In the genomic region with DNA sequence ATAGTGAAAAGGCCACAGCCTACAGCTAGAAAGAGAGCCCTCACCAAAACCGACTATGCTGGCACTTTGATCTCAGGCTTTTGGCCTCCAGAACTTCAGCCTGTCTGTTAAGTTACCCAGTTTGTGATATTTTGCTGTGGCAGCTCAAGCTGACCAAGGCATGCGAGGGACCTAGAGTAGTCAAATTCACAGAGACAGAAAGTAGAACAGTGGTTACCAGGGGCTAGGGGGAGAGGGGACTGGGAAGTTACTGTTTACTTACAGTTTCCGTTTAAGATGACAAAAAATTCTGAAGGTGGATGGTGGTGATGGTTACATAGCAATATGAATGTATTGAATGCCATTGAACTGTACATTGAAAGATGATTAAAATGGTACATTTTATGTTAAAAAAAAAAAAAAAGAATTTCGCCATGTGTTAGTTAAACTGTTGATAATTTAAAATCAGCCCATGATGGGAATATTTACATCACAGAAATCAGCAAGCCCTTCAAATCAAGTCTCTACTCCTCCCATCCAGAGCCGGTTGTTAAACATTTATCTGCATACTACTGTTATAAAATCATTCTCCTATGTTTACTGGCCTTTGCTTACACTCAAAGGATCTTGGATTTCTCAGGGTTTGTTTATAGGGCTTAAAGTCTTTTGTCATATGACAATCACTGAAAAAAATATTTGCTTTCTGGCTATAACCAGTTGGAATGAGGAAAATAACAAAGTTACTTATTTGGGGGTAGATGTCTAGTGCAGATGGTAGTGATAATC, we compare ENCODE assay signal across 11 cellular contexts. TPM values are rescaled to one million over a fixed set of nuclear protein-coding genes. Genes with fewer than 3 reads are reported as not detected.
DNase-seq lines count a peak whose midpoint lies in the region; ATAC-seq, FAIRE-seq and TF ChIP-seq lines count a peak whose summit lies in the region.
"Not testable (repeated sequence)": the region's sequence is repeated elsewhere in the genome, so short reads cannot be mapped to it uniquely, and the experiment has no call there.
"Had no signal": no experiment of that assay in that cellular context is flagged by ENCODE, and none has a peak within 500 bp of the region (broad histone marks: within the 10 kb centered on the region; RNA-seq: fewer than 3 reads in every experiment).

No MANE protein-coding gene starts in this region.

- H3K9me3 ChIP-seq in transverse colon: not testable (repeated sequence)

- not testable (repeated sequence) for H3K27me3 ChIP-seq in transverse colon

- H3K27me3 Mint-ChIP-seq in activated CD4-positive, alpha-beta T cell treated with anti-CD3 and anti-CD28 coated beads, Interleukin-2, amount 10 ng/mL, durations not matched to agents 7 days and 5 days: not testable (repeated sequence)

- H3K9me3 Mint-ChIP-seq in activated CD4-positive, alpha-beta T cell treated with anti-CD3 and anti-CD28 coated beads, Interleukin-2, amount 10 ng/mL, durations not matched to agents 7 days and 5 days: peaks cover 11% of the 10 kb centered on the region

- H3K27ac ChIP-seq in transverse colon: peak overlapping the region; percentile 33 to 60 (median 46)

- not testable (repeated sequence) for H3K36me3 Mint-ChIP-seq in activated CD4-positive, alpha-beta T cell treated with anti-CD3 and anti-CD28 coated beads, Interleukin-2, amount 10 ng/mL, durations not matched to agents 7 days and 5 days (ENCODE audit: low read depth)

- in situ Hi-C loops in transverse colon (cut with MboI; ENCODE audit: low pct_ligation_motif_present in 1 of 4, low pct_unique_long_range_greater_than_20kb in 1 of 4, low sequenced_read_pairs in 3 of 4): not testable (repeated sequence)

- H3K4me3 ChIP-seq in transverse colon: not testable (repeated sequence)

- TF ChIP-seq POLR2A in transverse colon (IDR thresholded peaks at IDR 0.05): not testable (repeated sequence)

- CTCF ChIA-PET in activated CD4-positive, alpha-beta T cell treated with anti-CD3 and anti-CD28 coated beads, Interleukin-2, amount 10 ng/mL, durations not matched to agents 7 days and 5 days (lab: Charles Lee): not testable (repeated sequence)

- POLR2A ChIA-PET in activated CD4-positive, alpha-beta T cell treated with anti-CD3 and anti-CD28 coated beads, Interleukin-2, amount 10 ng/mL, durations not matched to agents 7 days and 5 days (lab: Charles Lee): not testable (repeated sequence)

- not testable (repeated sequence) for H3K36me3 ChIP-seq in transverse colon

- FAIRE-seq in GM18507 (lab: Jason Lieb, UNC) (peak; percentile 86), colon (lab: Jason Lieb, UNC) (peak; percentile 33)

- DNase-seq in GM18507 (ENCODE audit: extremely low spot score, insufficient read length, low read depth); activated CD4-positive, alpha-beta T cell treated with anti-CD3 and anti-CD28 coated beads, Interleukin-2, amount 10 ng/mL, durations not matched to agents 7 days and 5 days; transverse colon: not testable (repeated sequence)

- TF ChIP-seq EP300 in transverse colon (IDR thresholded peaks at IDR 0.05; ENCODE audit: low read depth): not testable (repeated sequence)

- peak; percentile 84 for ATAC-seq in GM19397 (IDR thresholded peaks at IDR 0.05; ENCODE audit: unreplicated experiment)
- ATAC-seq in GM21619 (IDR thresholded peaks at IDR 0.05; ENCODE audit: unreplicated experiment): peak; percentile 70
- ATAC-seq in HG02884 (IDR thresholded peaks at IDR 0.05; ENCODE audit: unreplicated experiment): peak; percentile 55
- ATAC-seq in HG03354 (IDR thresholded peaks at IDR 0.05; ENCODE audit: poor library complexity, severe bottlenecking, unreplicated experiment): peak; percentile 76

- not testable (repeated sequence) for H3K4me3 Mint-ChIP-seq in activated CD4-positive, alpha-beta T cell treated with anti-CD3 and anti-CD28 coated beads, Interleukin-2, amount 10 ng/mL, durations not matched to agents 7 days and 5 days

- not testable (repeated sequence) for TF ChIP-seq CTCF in transverse colon (IDR thresholded peaks at IDR 0.05)

- WGBS in transverse colon (ENCODE audit: low coverage in 1 of 2), 2 donors: 32 to 38% methylated on average over 4 to 5 of the region's 5 CpGs

- peak overlapping the region; percentile 74 for H3K27ac Mint-ChIP-seq in activated CD4-positive, alpha-beta T cell treated with anti-CD3 and anti-CD28 coated beads, Interleukin-2, amount 10 ng/mL, durations not matched to agents 7 days and 5 days

- intact Hi-C loops in transverse colon (cut with DNase I; ENCODE audit: low total_unique reads): not testable (repeated sequence)

- H3K4me1 ChIP-seq in transverse colon: not testable (repeated sequence)

- H3K4me1 Mint-ChIP-seq in activated CD4-positive, alpha-beta T cell treated with anti-CD3 and anti-CD28 coated beads, Interleukin-2, amount 10 ng/mL, durations not matched to agents 7 days and 5 days: not testable (repeated sequence)

RNA-seq across cellular contexts. Expression of gene HHLA2, which starts 31.6 kb away (rescaled TPM):
- total RNA-seq in activated CD4-positive, alpha-beta T cell treated with anti-CD3 and anti-CD28 coated beads, Interleukin-2, amount 10 ng/mL, durations not matched to agents 7 days and 5 days: 1 to 10 TPM; 1.4 to 3.0 TPM
- 100 to 1,000 TPM in 3 of 4 donors, 10 to 100 TPM in 1; 26.7 to 226 (median 204) TPM for total RNA-seq in transverse colon
- total RNA-seq: M059J, right atrium auricular region, temporal lobe had no signal

RNA-seq across cellular contexts. Expression of gene IFT57, which starts 42.5 kb away (rescaled TPM):
- total RNA-seq in activated CD4-positive, alpha-beta T cell treated with anti-CD3 and anti-CD28 coated beads, Interleukin-2, amount 10 ng/mL, durations not matched to agents 7 days and 5 days: 10 to 100 TPM; 23.8 to 25.7 TPM
- 10 to 100 TPM; 38.2 to 78.0 (median 57.4) TPM for total RNA-seq in transverse colon

Comparison
In these comparisons a context has a peak if more than half of its experiments do, and no peak if none do; other contexts are left out.
1. RNA of gene HHLA2, which starts 31.6 kb away (total RNA-seq): 26.7 to 226 TPM in transverse colon; 1.4 to 3.0 TPM in activated CD4-positive, alpha-beta T cell treated with anti-CD3 and anti-CD28 coated beads, Interleukin-2, amount 10 ng/mL, durations not matched to agents 7 days and 5 days; every median in the first group is over 4 times any median in the second.
2. Peak in every context shown above with its lines, with median percentiles within 50 percentile points of each other: ATAC-seq.